ENCODE assay signal across 2 cellular contexts in the genomic region with DNA sequence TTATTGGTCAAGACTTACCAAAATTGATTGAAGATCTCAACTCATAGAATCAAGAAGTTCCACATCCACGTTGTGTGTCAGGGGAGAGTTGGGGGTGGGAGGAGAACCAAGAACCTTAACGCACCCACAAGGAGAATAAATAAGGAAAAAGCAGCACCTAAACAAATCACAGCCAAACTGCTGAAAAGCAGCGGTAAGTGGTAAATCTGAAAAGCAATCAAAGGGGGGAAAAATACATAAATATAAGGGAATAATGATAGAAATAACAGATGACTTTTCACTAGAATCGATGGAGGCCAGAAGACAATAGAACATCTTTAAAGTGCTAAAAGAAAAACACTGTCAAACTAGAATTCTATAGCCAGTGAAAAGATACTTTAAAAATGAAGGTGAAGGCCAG.
TF ChIP-seq lines count a peak whose summit lies in the region.

No MANE protein-coding gene starts in this region.

TF ChIP-seq in HEK293, 187 proteins besides CTCF, POLR2A, EP300 and RAD21:
- TF ChIP-seq PRDM1 (tag by site-specific recombination; IDR thresholded peaks at IDR 0.05) (no peak), ZNF146 (tag by site-specific recombination; IDR thresholded peaks at IDR 0.05) (no peak), SALL2 (tag by site-specific recombination; IDR thresholded peaks at IDR 0.05; ENCODE audit: borderline replicate concordance) (no peak), ZNF558 (tag by site-specific recombination; IDR thresholded peaks at IDR 0.05) (0 out of 2 replicates have a peak, but pooled peaks have one; percentile 24), SETDB1 (IDR thresholded peaks at IDR 0.05; ENCODE audit: insufficient read length, low read length) (peak; percentile 69), ZBTB48 (tag by site-specific recombination; IDR thresholded peaks at IDR 0.05) (no peak), ZNF214 (tag by site-specific recombination; IDR thresholded peaks at IDR 0.05; ENCODE audit: borderline replicate concordance) (no peak), REPIN1 (tag by site-specific recombination; IDR thresholded peaks at IDR 0.05; ENCODE audit: low read depth) (no peak), ZSCAN30 (tag by site-specific recombination; IDR thresholded peaks at IDR 0.05) (no peak), ZNF335 (tag by site-specific recombination; conservative IDR thresholded peaks at IDR 0.05) (no peak), BCL11B (tag by site-specific recombination; IDR thresholded peaks at IDR 0.05; ENCODE audit: low read depth) (no peak), MYNN (tag by site-specific recombination; IDR thresholded peaks at IDR 0.05; ENCODE audit: borderline replicate concordance) (no peak), ZNF521 (tag by site-specific recombination; IDR thresholded peaks at IDR 0.05) (no peak), ZFP69B (tag by site-specific recombination; IDR thresholded peaks at IDR 0.05) (no peak), OVOL3 (tag by site-specific recombination; IDR thresholded peaks at IDR 0.05) (no peak), GFI1B (tag by site-specific recombination; IDR thresholded peaks at IDR 0.05) (no peak), ZSCAN23 (tag by site-specific recombination; IDR thresholded peaks at IDR 0.05) (no peak), ZNF701 (tag by site-specific recombination; IDR thresholded peaks at IDR 0.05) (peak; percentile 61; the same call in 1 of the 2 replicates), ZSCAN16 (tag by site-specific recombination; IDR thresholded peaks at IDR 0.05) (no peak), ZNF266 (tag by site-specific recombination; IDR thresholded peaks at IDR 0.05; ENCODE audit: low read depth) (no peak)
- TF ChIP-seq, protein P1, sequence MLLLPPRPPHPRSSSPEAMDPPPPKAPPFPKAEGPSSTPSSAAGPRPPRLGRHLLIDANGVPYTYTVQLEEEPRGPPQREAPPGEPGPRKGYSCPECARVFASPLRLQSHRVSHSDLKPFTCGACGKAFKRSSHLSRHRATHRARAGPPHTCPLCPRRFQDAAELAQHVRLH (tag by site-specific recombination; IDR thresholded peaks at IDR 0.05) = no peak
- TF ChIP-seq, protein P2, sequence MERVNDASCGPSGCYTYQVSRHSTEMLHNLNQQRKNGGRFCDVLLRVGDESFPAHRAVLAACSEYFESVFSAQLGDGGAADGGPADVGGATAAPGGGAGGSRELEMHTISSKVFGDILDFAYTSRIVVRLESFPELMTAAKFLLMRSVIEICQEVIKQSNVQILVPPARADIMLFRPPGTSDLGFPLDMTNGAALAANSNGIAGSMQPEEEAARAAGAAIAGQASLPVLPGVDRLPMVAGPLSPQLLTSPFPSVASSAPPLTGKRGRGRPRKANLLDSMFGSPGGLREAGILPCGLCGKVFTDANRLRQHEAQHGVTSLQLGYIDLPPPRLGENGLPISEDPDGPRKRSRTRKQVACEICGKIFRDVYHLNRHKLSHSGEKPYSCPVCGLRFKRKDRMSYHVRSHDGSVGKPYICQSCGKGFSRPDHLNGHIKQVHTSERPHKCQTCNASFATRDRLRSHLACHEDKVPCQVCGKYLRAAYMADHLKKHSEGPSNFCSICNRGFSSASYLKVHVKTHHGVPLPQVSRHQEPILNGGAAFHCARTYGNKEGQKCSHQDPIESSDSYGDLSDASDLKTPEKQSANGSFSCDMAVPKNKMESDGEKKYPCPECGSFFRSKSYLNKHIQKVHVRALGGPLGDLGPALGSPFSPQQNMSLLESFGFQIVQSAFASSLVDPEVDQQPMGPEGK (tag by site-specific recombination; IDR thresholded peaks at IDR 0.05) = no peak
- TF ChIP-seq, protein P3, sequence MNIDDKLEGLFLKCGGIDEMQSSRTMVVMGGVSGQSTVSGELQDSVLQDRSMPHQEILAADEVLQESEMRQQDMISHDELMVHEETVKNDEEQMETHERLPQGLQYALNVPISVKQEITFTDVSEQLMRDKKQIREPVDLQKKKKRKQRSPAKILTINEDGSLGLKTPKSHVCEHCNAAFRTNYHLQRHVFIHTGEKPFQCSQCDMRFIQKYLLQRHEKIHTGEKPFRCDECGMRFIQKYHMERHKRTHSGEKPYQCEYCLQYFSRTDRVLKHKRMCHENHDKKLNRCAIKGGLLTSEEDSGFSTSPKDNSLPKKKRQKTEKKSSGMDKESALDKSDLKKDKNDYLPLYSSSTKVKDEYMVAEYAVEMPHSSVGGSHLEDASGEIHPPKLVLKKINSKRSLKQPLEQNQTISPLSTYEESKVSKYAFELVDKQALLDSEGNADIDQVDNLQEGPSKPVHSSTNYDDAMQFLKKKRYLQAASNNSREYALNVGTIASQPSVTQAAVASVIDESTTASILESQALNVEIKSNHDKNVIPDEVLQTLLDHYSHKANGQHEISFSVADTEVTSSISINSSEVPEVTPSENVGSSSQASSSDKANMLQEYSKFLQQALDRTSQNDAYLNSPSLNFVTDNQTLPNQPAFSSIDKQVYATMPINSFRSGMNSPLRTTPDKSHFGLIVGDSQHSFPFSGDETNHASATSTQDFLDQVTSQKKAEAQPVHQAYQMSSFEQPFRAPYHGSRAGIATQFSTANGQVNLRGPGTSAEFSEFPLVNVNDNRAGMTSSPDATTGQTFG (tag by site-specific recombination; IDR thresholded peaks at IDR 0.05; ENCODE audit: borderline replicate concordance) = no peak

TF ChIP-seq in GM12878, 131 proteins besides CTCF, POLR2A, EP300 and RAD21:
- TF ChIP-seq SMC3 (IDR thresholded peaks at IDR 0.05; ENCODE audit: borderline replicate concordance, low read length) (no peak), CBX5 (IDR thresholded peaks at IDR 0.05; ENCODE audit: low read depth) (peak; percentile 97)
TF ChIP-seq in GM12878: peak in this region for 1.
